In the genomic region with DNA sequence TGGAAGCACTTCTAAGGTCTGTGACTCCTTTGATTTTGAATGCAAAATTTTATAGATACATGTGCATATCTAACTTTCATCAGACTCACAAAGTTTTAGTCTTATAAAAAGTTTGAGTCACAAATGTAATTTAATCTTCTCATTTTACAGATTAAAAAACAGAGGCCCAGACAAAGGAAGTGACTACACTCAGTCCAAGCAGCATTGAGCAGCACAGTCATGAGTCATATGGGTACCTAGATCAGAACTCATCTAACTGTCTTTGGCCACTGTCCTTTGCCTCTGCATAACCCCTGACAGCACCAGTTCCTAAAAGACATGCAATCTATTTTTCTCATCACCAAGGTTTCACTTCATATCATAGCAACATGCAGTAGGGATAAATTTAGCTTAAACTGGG, we compare ENCODE assay signal across 1 cellular context.
TF ChIP-seq lines count a peak whose summit lies in the region.

No MANE protein-coding gene starts in this region.

TF ChIP-seq in HepG2, 621 proteins besides CTCF, POLR2A, EP300 and RAD21 (continued from another document):
- TF ChIP-seq, protein P1, sequence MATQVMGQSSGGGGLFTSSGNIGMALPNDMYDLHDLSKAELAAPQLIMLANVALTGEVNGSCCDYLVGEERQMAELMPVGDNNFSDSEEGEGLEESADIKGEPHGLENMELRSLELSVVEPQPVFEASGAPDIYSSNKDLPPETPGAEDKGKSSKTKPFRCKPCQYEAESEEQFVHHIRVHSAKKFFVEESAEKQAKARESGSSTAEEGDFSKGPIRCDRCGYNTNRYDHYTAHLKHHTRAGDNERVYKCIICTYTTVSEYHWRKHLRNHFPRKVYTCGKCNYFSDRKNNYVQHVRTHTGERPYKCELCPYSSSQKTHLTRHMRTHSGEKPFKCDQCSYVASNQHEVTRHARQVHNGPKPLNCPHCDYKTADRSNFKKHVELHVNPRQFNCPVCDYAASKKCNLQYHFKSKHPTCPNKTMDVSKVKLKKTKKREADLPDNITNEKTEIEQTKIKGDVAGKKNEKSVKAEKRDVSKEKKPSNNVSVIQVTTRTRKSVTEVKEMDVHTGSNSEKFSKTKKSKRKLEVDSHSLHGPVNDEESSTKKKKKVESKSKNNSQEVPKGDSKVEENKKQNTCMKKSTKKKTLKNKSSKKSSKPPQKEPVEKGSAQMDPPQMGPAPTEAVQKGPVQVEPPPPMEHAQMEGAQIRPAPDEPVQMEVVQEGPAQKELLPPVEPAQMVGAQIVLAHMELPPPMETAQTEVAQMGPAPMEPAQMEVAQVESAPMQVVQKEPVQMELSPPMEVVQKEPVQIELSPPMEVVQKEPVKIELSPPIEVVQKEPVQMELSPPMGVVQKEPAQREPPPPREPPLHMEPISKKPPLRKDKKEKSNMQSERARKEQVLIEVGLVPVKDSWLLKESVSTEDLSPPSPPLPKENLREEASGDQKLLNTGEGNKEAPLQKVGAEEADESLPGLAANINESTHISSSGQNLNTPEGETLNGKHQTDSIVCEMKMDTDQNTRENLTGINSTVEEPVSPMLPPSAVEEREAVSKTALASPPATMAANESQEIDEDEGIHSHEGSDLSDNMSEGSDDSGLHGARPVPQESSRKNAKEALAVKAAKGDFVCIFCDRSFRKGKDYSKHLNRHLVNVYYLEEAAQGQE (IDR thresholded peaks at IDR 0.05; ENCODE audit: borderline replicate concordance in 1 of 2, low read depth in 1 of 2, low read length in 2 of 2), result no peak
- no peak for TF ChIP-seq ZNF3 (CRISPR knock-in tag; IDR thresholded peaks at IDR 0.05)
- TF ChIP-seq U2AF2 (IDR thresholded peaks at IDR 0.05; ENCODE audit: low read depth, low read length), result no peak
- TF ChIP-seq PAF1 (CRISPR knock-in tag; IDR thresholded peaks at IDR 0.05), result no peak
- TF ChIP-seq NRL (CRISPR knock-in tag; IDR thresholded peaks at IDR 0.05; ENCODE audit: borderline replicate concordance), result no peak
- TF ChIP-seq AGO1 (IDR thresholded peaks at IDR 0.05; ENCODE audit: low read depth, low read length, poor library complexity, severe bottlenecking), result no peak
- no peak for TF ChIP-seq TP53 (CRISPR knock-in tag; conservative IDR thresholded peaks at IDR 0.05)
- no peak for TF ChIP-seq PTBP1 (IDR thresholded peaks at IDR 0.05; ENCODE audit: low read depth, low read length, poor library complexity, severe bottlenecking)
- TF ChIP-seq ZNF10 (CRISPR knock-in tag; IDR thresholded peaks at IDR 0.05; ENCODE audit: borderline replicate concordance, low read depth), result no peak
- TF ChIP-seq, protein P2, sequence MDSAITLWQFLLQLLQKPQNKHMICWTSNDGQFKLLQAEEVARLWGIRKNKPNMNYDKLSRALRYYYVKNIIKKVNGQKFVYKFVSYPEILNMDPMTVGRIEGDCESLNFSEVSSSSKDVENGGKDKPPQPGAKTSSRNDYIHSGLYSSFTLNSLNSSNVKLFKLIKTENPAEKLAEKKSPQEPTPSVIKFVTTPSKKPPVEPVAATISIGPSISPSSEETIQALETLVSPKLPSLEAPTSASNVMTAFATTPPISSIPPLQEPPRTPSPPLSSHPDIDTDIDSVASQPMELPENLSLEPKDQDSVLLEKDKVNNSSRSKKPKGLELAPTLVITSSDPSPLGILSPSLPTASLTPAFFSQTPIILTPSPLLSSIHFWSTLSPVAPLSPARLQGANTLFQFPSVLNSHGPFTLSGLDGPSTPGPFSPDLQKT (CRISPR knock-in tag; IDR thresholded peaks at IDR 0.05; ENCODE audit: borderline replicate concordance), result no peak
- TF ChIP-seq AKAP8 (CRISPR knock-in tag; IDR thresholded peaks at IDR 0.05), result no peak
- no peak for TF ChIP-seq GABPA (IDR thresholded peaks at IDR 0.05; ENCODE audit: low read depth, low read length)
- no peak for TF ChIP-seq GABPA (CRISPR knock-in tag; IDR thresholded peaks at IDR 0.05; ENCODE audit: low read depth)
TF ChIP-seq in HepG2: peak in this region for 0.
